Comparison of ENCODE assay signal across 29 cellular contexts in the genomic region with DNA sequence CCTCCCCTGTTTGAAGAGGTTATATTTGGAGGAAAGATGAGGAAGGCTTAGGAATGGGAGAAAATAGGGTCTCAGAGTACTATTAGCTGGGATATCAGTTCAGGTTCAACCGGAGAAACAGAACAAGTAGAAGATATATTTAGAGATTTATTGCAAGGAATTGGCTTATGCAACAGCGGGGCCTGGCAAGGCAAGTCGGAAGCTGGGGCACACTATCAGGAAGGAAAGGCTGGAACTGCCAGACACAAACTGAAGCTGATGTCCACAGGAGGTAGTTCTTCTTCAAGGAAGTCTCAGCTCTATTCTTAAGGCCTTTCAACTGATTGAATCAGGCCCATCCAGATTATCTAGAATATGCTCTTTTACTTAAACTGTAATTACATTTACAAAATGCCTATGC.
"Had no signal": no experiment of that assay in that cellular context is flagged by ENCODE, and none has a peak within 500 bp of the region (broad histone marks: within the 10 kb centered on the region; RNA-seq: fewer than 3 reads in every experiment).

No MANE protein-coding gene starts in this region.

- H3K4me3 ChIP-seq: adrenal gland, ascending aorta, body of pancreas, breast epithelium, cardiac muscle cell, colonic mucosa had no signal

- DNase-seq: activated effector memory CD4-positive, alpha-beta T cell treated with anti-CD3 and anti-CD28 coated beads, Interleukin-2, amount 50 U/mL, for 16 hours; activated effector memory CD4-positive, alpha-beta T cell treated with Interleukin-2 at 50 U/mL for 16 hours; activated gamma-delta T cell; activated gamma-delta T cell treated with Interleukin-2 at 50 U/mL for 16 hours; activated naive CD4-positive, alpha-beta T cell; activated naive CD4-positive, alpha-beta T cell treated with anti-CD3 and anti-CD28 coated beads for 36 hours; activated naive CD4-positive, alpha-beta T cell treated with anti-CD3 and anti-CD28 coated beads, Interleukin-2, amount 10 ng/mL, durations not matched to agents 7 days and 5 days; activated naive CD4-positive, alpha-beta T cell treated with anti-CD3 and anti-CD28 coated beads, Interleukin-2, amount 50 U/mL, for 16 hours; activated naive CD4-positive, alpha-beta T cell treated with Interleukin-2 at 50 U/mL for 16 hours; activated naive CD8-positive, alpha-beta T cell treated with anti-CD3 and anti-CD28 coated beads for 36 hours; activated naive CD8-positive, alpha-beta T cell treated with anti-CD3 and anti-CD28 coated beads, Interleukin-2, amount 10 ng/mL, durations not matched to agents 7 days and 5 days; activated naive CD8-positive, alpha-beta T cell treated with anti-CD3 and anti-CD28 coated beads, Interleukin-2, amount 50 U/mL, for 24 hours; activated T-cell treated with anti-CD3 and anti-CD28 coated beads, Interleukin-2, amount 50 U/mL, for 24 hours; activated T-cell treated with anti-CD3 and anti-CD28 coated beads, Interleukin-2, amount 50 U/mL, for 4 hours; activated T-cell treated with anti-CD3 and anti-CD28 coated beads, Interleukin-2, amount 50 U/mL, for 48 hours; activated T-cell treated with anti-CD3 and anti-CD28 coated beads, Interleukin-2, amount 50 U/mL, for 72 hours; adrenal gland; amniotic stem cell; amygdala; anterior cingulate cortex; aorta; body of pancreas; brain microvascular endothelial cell; central memory CD4-positive, alpha-beta T cell; cerebellar nuclear complex; colonic mucosa had no signal

- H3K9me3 ChIP-seq: adrenal gland, ascending aorta, body of pancreas, breast epithelium, colonic mucosa had no signal

- H3K4me1 ChIP-seq: adrenal gland, ascending aorta, body of pancreas, breast epithelium, colonic mucosa had no signal

- H3K27me3 ChIP-seq: adrenal gland, ascending aorta, body of pancreas, brain microvascular endothelial cell, breast epithelium, cardiac muscle cell, colonic mucosa had no signal

- H3K27ac ChIP-seq: adrenal gland, ascending aorta, body of pancreas, brain microvascular endothelial cell, breast epithelium, cardiac muscle cell, colonic mucosa had no signal

- H3K36me3 ChIP-seq: adrenal gland, ascending aorta, brain microvascular endothelial cell, cardiac muscle cell, colonic mucosa had no signal
